Comparison of ENCODE assay signal across 9 cellular contexts in the genomic region with DNA sequence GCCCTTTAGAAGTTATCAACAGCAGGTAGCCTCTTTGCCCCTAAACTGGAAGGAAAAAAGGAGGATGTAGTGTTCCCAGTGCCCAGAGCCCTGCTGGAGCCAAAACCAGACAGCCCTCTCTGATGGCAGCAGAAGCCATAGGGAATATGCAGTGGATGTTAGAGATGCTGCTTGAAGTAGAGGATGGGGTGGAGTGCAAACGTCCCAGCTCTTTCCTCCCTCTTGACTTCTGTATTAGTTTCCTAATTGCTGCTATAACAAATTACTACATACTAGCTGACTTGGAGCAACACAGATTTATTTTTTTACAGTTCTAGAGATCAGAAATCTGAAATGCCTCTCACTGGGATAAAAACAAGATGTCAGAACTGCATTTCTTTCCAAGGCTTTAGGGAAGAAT.
"Had no signal": no experiment of that assay in that cellular context is flagged by ENCODE, and none has a peak within 500 bp of the region (broad histone marks: within the 10 kb centered on the region; RNA-seq: fewer than 3 reads in every experiment).

No MANE protein-coding gene starts in this region.

- H3K27ac ChIP-seq: GM23248, HL-60, KMS-11 had no signal

- ATAC-seq: HCT116 had no signal

- H3K4me3 ChIP-seq: GM23248, HAP-1 had no signal

- DNase-seq: GM23248, H7, IMR-90, Karpas-422, KBM-7 had no signal

- H3K9me3 ChIP-seq: HAP-1 had no signal

- H3K4me1 ChIP-seq: HAP-1 had no signal

- H3K4me2 ChIP-seq: KMS-11 had no signal

- H2AFZ ChIP-seq: GM23248 had no signal

- H3K9ac ChIP-seq: GM23248, KMS-11 had no signal

- H3K36me3 ChIP-seq: HAP-1 had no signal
